In genomic region chr11:121437686-121438078, GRCh38 we compare ENCODE assay signal across 1 cellular context.
TF ChIP-seq lines count a peak whose summit lies in the region.

No MANE protein-coding gene starts in this region.

TF ChIP-seq in GM12878, 131 proteins besides CTCF, POLR2A, EP300 and RAD21:
- TF ChIP-seq SUZ12 (IDR thresholded peaks at IDR 0.05; ENCODE audit: unreplicated experiment) (no peak), NFIC (IDR thresholded peaks at IDR 0.05; ENCODE audit: low read depth, low read length) (0 out of 2 replicates have a peak, but pooled peaks have one; percentile 24), YY1 (IDR thresholded peaks at IDR 0.05; ENCODE audit: low read depth, low read length) (no peak), ZNF384 (IDR thresholded peaks at IDR 0.05; ENCODE audit: borderline replicate concordance, low read depth, low read length) (no peak)
